In the genomic region with DNA sequence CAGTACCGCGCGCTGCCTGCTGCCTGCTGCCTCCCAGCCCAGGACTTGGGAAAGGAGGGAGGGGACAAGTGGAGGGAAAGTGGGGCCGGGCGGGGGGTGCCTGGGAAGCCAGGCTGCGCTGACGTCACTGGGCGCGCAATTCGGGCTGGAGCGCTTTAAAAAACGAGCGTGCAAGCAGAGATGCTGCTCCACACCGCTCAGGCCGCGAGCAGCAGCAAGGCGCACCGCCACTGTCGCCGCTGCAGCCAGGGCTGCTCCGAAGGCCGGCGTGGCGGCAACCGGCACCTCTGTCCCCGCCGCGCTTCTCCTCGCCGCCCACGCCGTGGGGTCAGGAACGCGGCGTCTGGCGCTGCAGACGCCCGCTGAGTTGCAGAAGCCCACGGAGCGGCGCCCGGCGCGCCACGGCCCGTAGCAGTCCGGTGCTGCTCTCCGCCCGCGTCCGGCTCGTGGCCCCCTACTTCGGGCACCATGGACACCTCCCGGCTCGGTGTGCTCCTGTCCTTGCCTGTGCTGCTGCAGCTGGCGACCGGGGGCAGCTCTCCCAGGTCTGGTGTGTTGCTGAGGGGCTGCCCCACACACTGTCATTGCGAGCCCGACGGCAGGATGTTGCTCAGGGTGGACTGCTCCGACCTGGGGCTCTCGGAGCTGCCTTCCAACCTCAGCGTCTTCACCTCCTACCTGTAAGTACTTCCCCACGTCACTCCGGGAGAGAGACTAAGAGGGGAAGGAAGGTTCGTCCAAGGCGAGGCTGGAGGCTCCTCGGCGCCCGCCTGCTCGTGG, we compare ENCODE assay signal across 2 cellular contexts.
TF ChIP-seq lines count a peak whose summit lies in the region.

A gene with protein sequence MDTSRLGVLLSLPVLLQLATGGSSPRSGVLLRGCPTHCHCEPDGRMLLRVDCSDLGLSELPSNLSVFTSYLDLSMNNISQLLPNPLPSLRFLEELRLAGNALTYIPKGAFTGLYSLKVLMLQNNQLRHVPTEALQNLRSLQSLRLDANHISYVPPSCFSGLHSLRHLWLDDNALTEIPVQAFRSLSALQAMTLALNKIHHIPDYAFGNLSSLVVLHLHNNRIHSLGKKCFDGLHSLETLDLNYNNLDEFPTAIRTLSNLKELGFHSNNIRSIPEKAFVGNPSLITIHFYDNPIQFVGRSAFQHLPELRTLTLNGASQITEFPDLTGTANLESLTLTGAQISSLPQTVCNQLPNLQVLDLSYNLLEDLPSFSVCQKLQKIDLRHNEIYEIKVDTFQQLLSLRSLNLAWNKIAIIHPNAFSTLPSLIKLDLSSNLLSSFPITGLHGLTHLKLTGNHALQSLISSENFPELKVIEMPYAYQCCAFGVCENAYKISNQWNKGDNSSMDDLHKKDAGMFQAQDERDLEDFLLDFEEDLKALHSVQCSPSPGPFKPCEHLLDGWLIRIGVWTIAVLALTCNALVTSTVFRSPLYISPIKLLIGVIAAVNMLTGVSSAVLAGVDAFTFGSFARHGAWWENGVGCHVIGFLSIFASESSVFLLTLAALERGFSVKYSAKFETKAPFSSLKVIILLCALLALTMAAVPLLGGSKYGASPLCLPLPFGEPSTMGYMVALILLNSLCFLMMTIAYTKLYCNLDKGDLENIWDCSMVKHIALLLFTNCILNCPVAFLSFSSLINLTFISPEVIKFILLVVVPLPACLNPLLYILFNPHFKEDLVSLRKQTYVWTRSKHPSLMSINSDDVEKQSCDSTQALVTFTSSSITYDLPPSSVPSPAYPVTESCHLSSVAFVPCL (plus strand): TSS at position 186 of the 780 bp plus-strand sequence. CDS start 283 bp downstream, at position 469.

TF ChIP-seq in HEK293, 187 proteins besides CTCF, POLR2A, EP300 and RAD21 (continued from another document and continues in another):
- TF ChIP-seq ZNF391 (tag by site-specific recombination; IDR thresholded peaks at IDR 0.05; ENCODE audit: borderline replicate concordance, low read depth), result peak; percentile 56
- TF ChIP-seq ZNF585B (tag by site-specific recombination; IDR thresholded peaks at IDR 0.05), result no peak
- peak; percentile 76 for TF ChIP-seq KLF16 (tag by site-specific recombination; IDR thresholded peaks at IDR 0.05)
- TF ChIP-seq ZNF48 (tag by site-specific recombination; IDR thresholded peaks at IDR 0.05), result no peak
- TF ChIP-seq, protein P1, sequence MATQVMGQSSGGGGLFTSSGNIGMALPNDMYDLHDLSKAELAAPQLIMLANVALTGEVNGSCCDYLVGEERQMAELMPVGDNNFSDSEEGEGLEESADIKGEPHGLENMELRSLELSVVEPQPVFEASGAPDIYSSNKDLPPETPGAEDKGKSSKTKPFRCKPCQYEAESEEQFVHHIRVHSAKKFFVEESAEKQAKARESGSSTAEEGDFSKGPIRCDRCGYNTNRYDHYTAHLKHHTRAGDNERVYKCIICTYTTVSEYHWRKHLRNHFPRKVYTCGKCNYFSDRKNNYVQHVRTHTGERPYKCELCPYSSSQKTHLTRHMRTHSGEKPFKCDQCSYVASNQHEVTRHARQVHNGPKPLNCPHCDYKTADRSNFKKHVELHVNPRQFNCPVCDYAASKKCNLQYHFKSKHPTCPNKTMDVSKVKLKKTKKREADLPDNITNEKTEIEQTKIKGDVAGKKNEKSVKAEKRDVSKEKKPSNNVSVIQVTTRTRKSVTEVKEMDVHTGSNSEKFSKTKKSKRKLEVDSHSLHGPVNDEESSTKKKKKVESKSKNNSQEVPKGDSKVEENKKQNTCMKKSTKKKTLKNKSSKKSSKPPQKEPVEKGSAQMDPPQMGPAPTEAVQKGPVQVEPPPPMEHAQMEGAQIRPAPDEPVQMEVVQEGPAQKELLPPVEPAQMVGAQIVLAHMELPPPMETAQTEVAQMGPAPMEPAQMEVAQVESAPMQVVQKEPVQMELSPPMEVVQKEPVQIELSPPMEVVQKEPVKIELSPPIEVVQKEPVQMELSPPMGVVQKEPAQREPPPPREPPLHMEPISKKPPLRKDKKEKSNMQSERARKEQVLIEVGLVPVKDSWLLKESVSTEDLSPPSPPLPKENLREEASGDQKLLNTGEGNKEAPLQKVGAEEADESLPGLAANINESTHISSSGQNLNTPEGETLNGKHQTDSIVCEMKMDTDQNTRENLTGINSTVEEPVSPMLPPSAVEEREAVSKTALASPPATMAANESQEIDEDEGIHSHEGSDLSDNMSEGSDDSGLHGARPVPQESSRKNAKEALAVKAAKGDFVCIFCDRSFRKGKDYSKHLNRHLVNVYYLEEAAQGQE (tag by site-specific recombination; IDR thresholded peaks at IDR 0.05), result peak; percentile 99
- TF ChIP-seq, protein P2, sequence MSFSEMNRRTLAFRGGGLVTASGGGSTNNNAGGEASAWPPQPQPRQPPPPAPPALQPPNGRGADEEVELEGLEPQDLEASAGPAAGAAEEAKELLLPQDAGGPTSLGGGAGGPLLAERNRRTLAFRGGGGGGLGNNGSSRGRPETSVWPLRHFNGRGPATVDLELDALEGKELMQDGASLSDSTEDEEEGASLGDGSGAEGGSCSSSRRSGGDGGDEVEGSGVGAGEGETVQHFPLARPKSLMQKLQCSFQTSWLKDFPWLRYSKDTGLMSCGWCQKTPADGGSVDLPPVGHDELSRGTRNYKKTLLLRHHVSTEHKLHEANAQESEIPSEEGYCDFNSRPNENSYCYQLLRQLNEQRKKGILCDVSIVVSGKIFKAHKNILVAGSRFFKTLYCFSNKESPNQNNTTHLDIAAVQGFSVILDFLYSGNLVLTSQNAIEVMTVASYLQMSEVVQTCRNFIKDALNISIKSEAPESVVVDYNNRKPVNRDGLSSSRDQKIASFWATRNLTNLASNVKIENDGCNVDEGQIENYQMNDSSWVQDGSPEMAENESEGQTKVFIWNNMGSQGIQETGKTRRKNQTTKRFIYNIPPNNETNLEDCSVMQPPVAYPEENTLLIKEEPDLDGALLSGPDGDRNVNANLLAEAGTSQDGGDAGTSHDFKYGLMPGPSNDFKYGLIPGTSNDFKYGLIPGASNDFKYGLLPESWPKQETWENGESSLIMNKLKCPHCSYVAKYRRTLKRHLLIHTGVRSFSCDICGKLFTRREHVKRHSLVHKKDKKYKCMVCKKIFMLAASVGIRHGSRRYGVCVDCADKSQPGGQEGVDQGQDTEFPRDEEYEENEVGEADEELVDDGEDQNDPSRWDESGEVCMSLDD (tag by site-specific recombination; IDR thresholded peaks at IDR 0.05), result peak; percentile 69; the same call in 1 of the 2 replicates
- TF ChIP-seq, protein P3, sequence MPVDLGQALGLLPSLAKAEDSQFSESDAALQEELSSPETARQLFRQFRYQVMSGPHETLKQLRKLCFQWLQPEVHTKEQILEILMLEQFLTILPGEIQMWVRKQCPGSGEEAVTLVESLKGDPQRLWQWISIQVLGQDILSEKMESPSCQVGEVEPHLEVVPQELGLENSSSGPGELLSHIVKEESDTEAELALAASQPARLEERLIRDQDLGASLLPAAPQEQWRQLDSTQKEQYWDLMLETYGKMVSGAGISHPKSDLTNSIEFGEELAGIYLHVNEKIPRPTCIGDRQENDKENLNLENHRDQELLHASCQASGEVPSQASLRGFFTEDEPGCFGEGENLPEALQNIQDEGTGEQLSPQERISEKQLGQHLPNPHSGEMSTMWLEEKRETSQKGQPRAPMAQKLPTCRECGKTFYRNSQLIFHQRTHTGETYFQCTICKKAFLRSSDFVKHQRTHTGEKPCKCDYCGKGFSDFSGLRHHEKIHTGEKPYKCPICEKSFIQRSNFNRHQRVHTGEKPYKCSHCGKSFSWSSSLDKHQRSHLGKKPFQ (tag by site-specific recombination; IDR thresholded peaks at IDR 0.05), result no peak
- TF ChIP-seq, protein P4, sequence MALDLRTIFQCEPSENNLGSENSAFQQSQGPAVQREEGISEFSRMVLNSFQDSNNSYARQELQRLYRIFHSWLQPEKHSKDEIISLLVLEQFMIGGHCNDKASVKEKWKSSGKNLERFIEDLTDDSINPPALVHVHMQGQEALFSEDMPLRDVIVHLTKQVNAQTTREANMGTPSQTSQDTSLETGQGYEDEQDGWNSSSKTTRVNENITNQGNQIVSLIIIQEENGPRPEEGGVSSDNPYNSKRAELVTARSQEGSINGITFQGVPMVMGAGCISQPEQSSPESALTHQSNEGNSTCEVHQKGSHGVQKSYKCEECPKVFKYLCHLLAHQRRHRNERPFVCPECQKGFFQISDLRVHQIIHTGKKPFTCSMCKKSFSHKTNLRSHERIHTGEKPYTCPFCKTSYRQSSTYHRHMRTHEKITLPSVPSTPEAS (tag by site-specific recombination; IDR thresholded peaks at IDR 0.05), result no peak
- 0 out of 2 replicates have a peak, but pooled peaks have one; percentile 8 for TF ChIP-seq ZNF2 (tag by site-specific recombination; IDR thresholded peaks at IDR 0.05)
- no peak for TF ChIP-seq SETDB1 (IDR thresholded peaks at IDR 0.05; ENCODE audit: insufficient read length, low read length)

TF ChIP-seq in HepG2, 621 proteins besides CTCF, POLR2A, EP300 and RAD21 (continued from another document and continues in another):
- TF ChIP-seq, protein P5, sequence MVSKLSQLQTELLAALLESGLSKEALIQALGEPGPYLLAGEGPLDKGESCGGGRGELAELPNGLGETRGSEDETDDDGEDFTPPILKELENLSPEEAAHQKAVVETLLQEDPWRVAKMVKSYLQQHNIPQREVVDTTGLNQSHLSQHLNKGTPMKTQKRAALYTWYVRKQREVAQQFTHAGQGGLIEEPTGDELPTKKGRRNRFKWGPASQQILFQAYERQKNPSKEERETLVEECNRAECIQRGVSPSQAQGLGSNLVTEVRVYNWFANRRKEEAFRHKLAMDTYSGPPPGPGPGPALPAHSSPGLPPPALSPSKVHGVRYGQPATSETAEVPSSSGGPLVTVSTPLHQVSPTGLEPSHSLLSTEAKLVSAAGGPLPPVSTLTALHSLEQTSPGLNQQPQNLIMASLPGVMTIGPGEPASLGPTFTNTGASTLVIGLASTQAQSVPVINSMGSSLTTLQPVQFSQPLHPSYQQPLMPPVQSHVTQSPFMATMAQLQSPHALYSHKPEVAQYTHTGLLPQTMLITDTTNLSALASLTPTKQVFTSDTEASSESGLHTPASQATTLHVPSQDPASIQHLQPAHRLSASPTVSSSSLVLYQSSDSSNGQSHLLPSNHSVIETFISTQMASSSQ (IDR thresholded peaks at IDR 0.05; ENCODE audit: low read depth), result no peak
- TF ChIP-seq, protein P5 (CRISPR knock-in tag; IDR thresholded peaks at IDR 0.05; ENCODE audit: borderline replicate concordance), result no peak
- no peak for TF ChIP-seq TCF7L2 (IDR thresholded peaks at IDR 0.05; ENCODE audit: low read depth, low read length)
- TF ChIP-seq, protein P6, sequence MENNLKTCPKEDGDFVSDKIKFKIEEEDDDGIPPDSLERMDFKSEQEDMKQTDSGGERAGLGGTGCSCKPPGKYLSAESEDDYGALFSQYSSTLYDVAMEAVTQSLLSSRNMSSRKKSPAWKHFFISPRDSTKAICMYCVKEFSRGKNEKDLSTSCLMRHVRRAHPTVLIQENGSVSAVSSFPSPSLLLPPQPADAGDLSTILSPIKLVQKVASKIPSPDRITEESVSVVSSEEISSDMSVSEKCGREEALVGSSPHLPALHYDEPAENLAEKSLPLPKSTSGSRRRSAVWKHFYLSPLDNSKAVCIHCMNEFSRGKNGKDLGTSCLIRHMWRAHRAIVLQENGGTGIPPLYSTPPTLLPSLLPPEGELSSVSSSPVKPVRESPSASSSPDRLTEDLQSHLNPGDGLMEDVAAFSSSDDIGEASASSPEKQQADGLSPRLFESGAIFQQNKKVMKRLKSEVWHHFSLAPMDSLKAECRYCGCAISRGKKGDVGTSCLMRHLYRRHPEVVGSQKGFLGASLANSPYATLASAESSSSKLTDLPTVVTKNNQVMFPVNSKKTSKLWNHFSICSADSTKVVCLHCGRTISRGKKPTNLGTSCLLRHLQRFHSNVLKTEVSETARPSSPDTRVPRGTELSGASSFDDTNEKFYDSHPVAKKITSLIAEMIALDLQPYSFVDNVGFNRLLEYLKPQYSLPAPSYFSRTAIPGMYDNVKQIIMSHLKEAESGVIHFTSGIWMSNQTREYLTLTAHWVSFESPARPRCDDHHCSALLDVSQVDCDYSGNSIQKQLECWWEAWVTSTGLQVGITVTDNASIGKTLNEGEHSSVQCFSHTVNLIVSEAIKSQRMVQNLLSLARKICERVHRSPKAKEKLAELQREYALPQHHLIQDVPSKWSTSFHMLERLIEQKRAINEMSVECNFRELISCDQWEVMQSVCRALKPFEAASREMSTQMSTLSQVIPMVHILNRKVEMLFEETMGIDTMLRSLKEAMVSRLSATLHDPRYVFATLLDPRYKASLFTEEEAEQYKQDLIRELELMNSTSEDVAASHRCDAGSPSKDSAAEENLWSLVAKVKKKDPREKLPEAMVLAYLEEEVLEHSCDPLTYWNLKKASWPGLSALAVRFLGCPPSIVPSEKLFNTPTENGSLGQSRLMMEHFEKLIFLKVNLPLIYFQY (CRISPR knock-in tag; IDR thresholded peaks at IDR 0.05; ENCODE audit: borderline replicate concordance), result peak; percentile 23; the same call in 1 of the 2 replicates
- no peak for TF ChIP-seq SRY (CRISPR knock-in tag; IDR thresholded peaks at IDR 0.05)
- TF ChIP-seq, protein P7, sequence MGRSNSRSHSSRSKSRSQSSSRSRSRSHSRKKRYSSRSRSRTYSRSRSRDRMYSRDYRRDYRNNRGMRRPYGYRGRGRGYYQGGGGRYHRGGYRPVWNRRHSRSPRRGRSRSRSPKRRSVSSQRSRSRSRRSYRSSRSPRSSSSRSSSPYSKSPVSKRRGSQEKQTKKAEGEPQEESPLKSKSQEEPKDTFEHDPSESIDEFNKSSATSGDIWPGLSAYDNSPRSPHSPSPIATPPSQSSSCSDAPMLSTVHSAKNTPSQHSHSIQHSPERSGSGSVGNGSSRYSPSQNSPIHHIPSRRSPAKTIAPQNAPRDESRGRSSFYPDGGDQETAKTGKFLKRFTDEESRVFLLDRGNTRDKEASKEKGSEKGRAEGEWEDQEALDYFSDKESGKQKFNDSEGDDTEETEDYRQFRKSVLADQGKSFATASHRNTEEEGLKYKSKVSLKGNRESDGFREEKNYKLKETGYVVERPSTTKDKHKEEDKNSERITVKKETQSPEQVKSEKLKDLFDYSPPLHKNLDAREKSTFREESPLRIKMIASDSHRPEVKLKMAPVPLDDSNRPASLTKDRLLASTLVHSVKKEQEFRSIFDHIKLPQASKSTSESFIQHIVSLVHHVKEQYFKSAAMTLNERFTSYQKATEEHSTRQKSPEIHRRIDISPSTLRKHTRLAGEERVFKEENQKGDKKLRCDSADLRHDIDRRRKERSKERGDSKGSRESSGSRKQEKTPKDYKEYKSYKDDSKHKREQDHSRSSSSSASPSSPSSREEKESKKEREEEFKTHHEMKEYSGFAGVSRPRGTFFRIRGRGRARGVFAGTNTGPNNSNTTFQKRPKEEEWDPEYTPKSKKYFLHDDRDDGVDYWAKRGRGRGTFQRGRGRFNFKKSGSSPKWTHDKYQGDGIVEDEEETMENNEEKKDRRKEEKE (IDR thresholded peaks at IDR 0.05), result no peak
- TF ChIP-seq, protein P8, sequence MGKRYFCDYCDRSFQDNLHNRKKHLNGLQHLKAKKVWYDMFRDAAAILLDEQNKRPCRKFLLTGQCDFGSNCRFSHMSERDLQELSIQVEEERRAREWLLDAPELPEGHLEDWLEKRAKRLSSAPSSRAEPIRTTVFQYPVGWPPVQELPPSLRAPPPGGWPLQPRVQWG (CRISPR knock-in tag; IDR thresholded peaks at IDR 0.05; ENCODE audit: borderline replicate concordance, low read depth), result no peak
